ENCODE assay signal across 8 cellular contexts in genomic region chr22:49918911-49919881, GRCh38. TPM values are rescaled to one million over a fixed set of nuclear protein-coding genes. Genes with fewer than 3 reads are reported as not detected.
DNase-seq lines count a peak whose midpoint lies in the region; TF ChIP-seq lines count a peak whose summit lies in the region.

No MANE protein-coding gene starts in this region.

- H4K20me1 ChIP-seq in OCI-LY3 (ENCODE audit: insufficient read depth, low read length), result no peaks in the 10 kb centered on the region

- H3K4me3 Mint-ChIP-seq in progenitor cell of endocrine pancreas (ENCODE audit: low read depth), result peak overlapping the region; percentile 67

- no peaks in the 10 kb centered on the region for H3K79me2 ChIP-seq in OCI-LY3 (ENCODE audit: low read length)

- H3K4me1 Mint-ChIP-seq in progenitor cell of endocrine pancreas (ENCODE audit: low read depth), result peaks cover 6% of the 10 kb centered on the region

- WGBS in esophagus muscularis mucosa, result 58% methylated on average over 31 of the region's 47 CpGs

- no peaks in the 10 kb centered on the region for H3K27me3 Mint-ChIP-seq in progenitor cell of endocrine pancreas

- H3K9me3 ChIP-seq in OCI-LY3 (ENCODE audit: insufficient read depth, low read length) (no peaks in the 10 kb centered on the region), esophagus muscularis mucosa (no peaks in the 10 kb centered on the region)

- no peak for TF ChIP-seq POLR2A in esophagus muscularis mucosa (IDR thresholded peaks at IDR 0.05; ENCODE audit: low read depth)

- no peaks in the 10 kb centered on the region for H3K36me3 ChIP-seq in OCI-LY3 (replicated peaks; ENCODE audit: low read depth, low read length)
- H3K36me3 ChIP-seq in esophagus muscularis mucosa, result peaks cover 13 to 34% (median 24%) of the 10 kb centered on the region in 4 donors

- H3K27me3 ChIP-seq in OCI-LY3 (ENCODE audit: low read depth, low read length) (no peaks in the 10 kb centered on the region), esophagus muscularis mucosa (no peaks in the 10 kb centered on the region)

- H3K27ac ChIP-seq in OCI-LY3 (ENCODE audit: low read length) (no peak overlapping the region), esophagus muscularis mucosa (replicated peaks in 1 of 4) (peak overlapping the region; percentile 92 to 96 (median 95))

- TF ChIP-seq EP300 in esophagus muscularis mucosa (IDR thresholded peaks at IDR 0.05), result no peak

- TF ChIP-seq CTCF in OCI-LY3 (IDR thresholded peaks at IDR 0.05; ENCODE audit: low read depth, low read length) (no peak), esophagus muscularis mucosa (IDR thresholded peaks at IDR 0.05) (no peak), progenitor cell of endocrine pancreas (IDR thresholded peaks at IDR 0.05; ENCODE audit: unreplicated experiment) (no peak), GM10266 (IDR thresholded peaks at IDR 0.05; ENCODE audit: control insufficient read depth, insufficient read depth, low read depth, missing control alignments) (no peak)

- no peak for DNase-seq in esophagus muscularis mucosa (ENCODE audit: extremely low spot score)
- no peak for DNase-seq in progenitor cell of endocrine pancreas (ENCODE audit: low spot score, unreplicated experiment)
- DNase-seq in HCEC 1CT, result no peak
- DNase-seq in hypothalamus (lab: John Stamatoyannopoulos, UW), result no peak
- no peak for DNase-seq in G401 (ENCODE audit: low spot score)
- no peak for DNase-seq in GM10266 (ENCODE audit: extremely low spot score)

- H3K4me2 ChIP-seq in OCI-LY3 (ENCODE audit: low read length), result peak overlapping the region; percentile 87

- H3K4me3 ChIP-seq in GM08714 (ENCODE audit: low read length) (peak overlapping the region; percentile 70), OCI-LY3 (ENCODE audit: low read length) (peak overlapping the region; percentile 92), esophagus muscularis mucosa (peak overlapping the region; percentile 85 to 97 (median 88))

- intact Hi-C loops in esophagus muscularis mucosa (cut with DNase I), result loop anchor here (5.0 kb wide), 2 partner anchors 127 to 152 kb away; no protein-coding TSS in a partner anchor

- no peak overlapping the region for H2AFZ ChIP-seq in OCI-LY3 (ENCODE audit: low read depth, low read length)

- no peaks in the 10 kb centered on the region for H3K9me3 Mint-ChIP-seq in progenitor cell of endocrine pancreas (ENCODE audit: low read depth)

- H3K27ac Mint-ChIP-seq in progenitor cell of endocrine pancreas, result no peak overlapping the region

- in situ Hi-C loops in G401 (cut with HindIII; ENCODE audit: low sequenced_read_pairs), result loop anchor here (25.0 kb wide), 1 partner anchor 132 kb away; no protein-coding TSS in a partner anchor

- H3K4me1 ChIP-seq in OCI-LY3 (ENCODE audit: low read length) (peaks cover 9% of the 10 kb centered on the region; the same call in 1 of the 2 replicates), esophagus muscularis mucosa (peaks cover 15 to 53% (median 39%) of the 10 kb centered on the region in 4 donors)

- peak overlapping the region; percentile 50 for H3K9ac ChIP-seq in OCI-LY3 (ENCODE audit: low read length)

- H3K36me3 Mint-ChIP-seq in progenitor cell of endocrine pancreas (ENCODE audit: insufficient read depth), result no peaks in the 10 kb centered on the region

RNA-seq across cellular contexts. Expression of gene CRELD2, which starts 0.8 kb away (rescaled TPM):
- total RNA-seq in esophagus muscularis mucosa (10 to 100 TPM; 32.0 to 38.2 (median 34.2) TPM), progenitor cell of endocrine pancreas (42.2 and 42.4 TPM in 2 replicates)
- total RNA-seq in G401 (2014; rRNA removed; shearing (Covaris generic)), result 85.5 and 121 TPM in 2 replicates

RNA-seq across cellular contexts. Expression of gene ALG12, which starts 1.0 kb away (rescaled TPM):
- total RNA-seq in esophagus muscularis mucosa, result 10 to 100 TPM; 17.7 to 28.0 (median 23.8) TPM
- total RNA-seq in progenitor cell of endocrine pancreas, result 22.0 and 25.7 TPM in 2 replicates
- total RNA-seq in G401 (2014; rRNA removed; shearing (Covaris generic)), result 23.8 and 24.1 TPM in 2 replicates

RNA-seq across cellular contexts. Expression of gene PIM3, which starts 41.4 kb away (rescaled TPM):
- total RNA-seq in esophagus muscularis mucosa, result 100 to 1,000 TPM in 1 of 4 donors, 10 to 100 TPM in 3; 36.1 to 106 (median 56.5) TPM
- 17.4 and 19.0 TPM in 2 replicates for total RNA-seq in progenitor cell of endocrine pancreas
- 106 and 157 TPM in 2 replicates for total RNA-seq in G401 (2014; rRNA removed; shearing (Covaris generic))
